In the genomic region with DNA sequence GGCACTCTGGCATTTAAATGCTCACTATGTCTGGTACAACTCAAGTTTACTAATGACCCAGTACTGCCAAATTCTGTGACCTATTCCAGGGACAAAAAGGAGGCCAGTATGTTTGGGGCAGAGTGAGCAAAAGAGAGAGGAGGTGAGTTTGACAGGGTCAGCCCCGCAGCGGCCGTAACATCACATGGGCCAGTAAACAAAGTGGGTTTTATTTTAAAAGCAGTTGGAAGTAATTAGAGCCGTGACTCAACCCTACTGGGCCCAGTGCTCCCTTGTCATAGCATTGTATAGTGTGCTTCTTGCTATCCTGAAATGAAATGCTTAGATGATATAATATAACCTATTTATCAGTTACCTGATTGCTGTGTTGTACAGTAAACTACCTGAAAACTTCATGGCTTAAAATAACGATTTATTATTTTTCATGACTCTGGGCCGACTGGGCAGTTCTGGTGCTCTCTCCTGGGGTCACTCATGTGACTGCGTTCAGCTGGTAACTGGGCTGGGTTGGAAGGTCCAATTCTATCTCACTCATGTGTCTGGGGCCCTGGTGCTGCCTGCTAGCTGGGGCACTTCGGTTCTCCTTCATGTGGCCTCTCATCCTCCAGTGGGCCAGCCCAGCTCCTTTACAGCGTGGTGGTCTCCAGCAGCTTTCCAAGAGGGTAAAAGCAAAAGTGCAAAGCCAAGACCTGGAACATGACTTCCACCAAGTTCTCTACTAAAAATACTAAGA, we compare ENCODE assay signal across 16 cellular contexts. TPM values are rescaled to one million over a fixed set of nuclear protein-coding genes. Genes with fewer than 3 reads are reported as not detected.
A peak's percentile ranks its signal among the peaks of the same experiment; 100 is the strongest.
DNase-seq lines count a peak whose midpoint lies in the region; ATAC-seq and TF ChIP-seq lines count a peak whose summit lies in the region.
"Had no signal": no experiment of that assay in that cellular context is flagged by ENCODE, and none has a peak within 500 bp of the region (broad histone marks: within the 10 kb centered on the region; RNA-seq: fewer than 3 reads in every experiment).

No MANE protein-coding gene starts in this region.

- TF ChIP-seq CTCF in HFFc6 (IDR thresholded peaks at IDR 0.05): no peak

- H3K9me3 Mint-ChIP-seq in HFFc6: no peaks in the 10 kb centered on the region
- H3K9me3 Mint-ChIP-seq in activated naive CD4-positive, alpha-beta T cell treated with anti-CD3 and anti-CD28 coated beads, Interleukin-2, amount 10 ng/mL, durations not matched to agents 7 days and 5 days: no peaks in the 10 kb centered on the region
- H3K9me3 Mint-ChIP-seq: activated T-helper 17 cell treated with anti-CD3 and anti-CD28 coated beads, Interleukin-2, amount 50 U/mL, for 72 hours had no signal

- H3K4me1 Mint-ChIP-seq in HFFc6 (ENCODE audit: low read depth): peaks cover 13% of the 10 kb centered on the region
- H3K4me1 Mint-ChIP-seq in activated naive CD4-positive, alpha-beta T cell treated with anti-CD3 and anti-CD28 coated beads, Interleukin-2, amount 10 ng/mL, durations not matched to agents 7 days and 5 days: no peaks in the 10 kb centered on the region
- H3K4me1 Mint-ChIP-seq: activated T-helper 17 cell treated with anti-CD3 and anti-CD28 coated beads, Interleukin-2, amount 50 U/mL, for 72 hours had no signal

- DNase-seq in AG08395 (ENCODE audit: low spot score) (peak; percentile 39), HFFc6 (peak; percentile 41), astrocyte of the hippocampus (ENCODE audit: low read depth, low spot score) (peak; percentile 71), iris pigment epithelial cell (ENCODE audit: low read depth) (peak; percentile 45), cerebellum (ENCODE audit: low spot score) (no peak)
- DNase-seq in activated naive CD4-positive, alpha-beta T cell treated with Interleukin-2 at 50 U/mL for 16 hours: no peak
- DNase-seq in activated naive CD4-positive, alpha-beta T cell treated with anti-CD3 and anti-CD28 coated beads, Interleukin-2, amount 10 ng/mL, durations not matched to agents 7 days and 5 days: no peak
- DNase-seq: foreskin keratinocyte; left ventricle myocardium inferior; NCI-H187 treated with DMSO at 0.1 percent for 48 hours; NCI-H524; stimulated activated naive CD4-positive, alpha-beta T cell treated with Interleukin-2 at 50 U/mL for 16 hours; WERI-Rb-1 had no signal

- no peak for ATAC-seq in HG03354 (IDR thresholded peaks at IDR 0.05; ENCODE audit: poor library complexity, severe bottlenecking, unreplicated experiment)
- ATAC-seq: activated T-helper 17 cell treated with anti-CD3 and anti-CD28 coated beads, Interleukin-2, amount 50 U/mL, for 72 hours; foreskin keratinocyte had no signal

- no peaks in the 10 kb centered on the region for H3K36me3 Mint-ChIP-seq in HFFc6 (ENCODE audit: low read depth)
- H3K36me3 Mint-ChIP-seq in activated naive CD4-positive, alpha-beta T cell treated with anti-CD3 and anti-CD28 coated beads, Interleukin-2, amount 10 ng/mL, durations not matched to agents 7 days and 5 days: no peaks in the 10 kb centered on the region

- no peaks in the 10 kb centered on the region for H3K27me3 Mint-ChIP-seq in HFFc6 (ENCODE audit: insufficient read depth)
- H3K27me3 Mint-ChIP-seq in activated naive CD4-positive, alpha-beta T cell treated with anti-CD3 and anti-CD28 coated beads, Interleukin-2, amount 10 ng/mL, durations not matched to agents 7 days and 5 days: peaks cover 3% of the 10 kb centered on the region
- H3K27me3 Mint-ChIP-seq: activated T-helper 17 cell treated with anti-CD3 and anti-CD28 coated beads, Interleukin-2, amount 50 U/mL, for 72 hours; progenitor cell of endocrine pancreas had no signal

- peak overlapping the region; percentile 11; the same call in 1 of the 2 replicates for H3K4me3 Mint-ChIP-seq in HFFc6
- no peak overlapping the region for H3K4me3 Mint-ChIP-seq in activated naive CD4-positive, alpha-beta T cell treated with anti-CD3 and anti-CD28 coated beads, Interleukin-2, amount 10 ng/mL, durations not matched to agents 7 days and 5 days
- H3K4me3 Mint-ChIP-seq: activated T-helper 17 cell treated with anti-CD3 and anti-CD28 coated beads, Interleukin-2, amount 50 U/mL, for 72 hours had no signal

- H3K27ac Mint-ChIP-seq in HFFc6: peak overlapping the region; percentile 10; the same call in 1 of the 2 replicates
- H3K27ac Mint-ChIP-seq in activated naive CD4-positive, alpha-beta T cell treated with anti-CD3 and anti-CD28 coated beads, Interleukin-2, amount 10 ng/mL, durations not matched to agents 7 days and 5 days: no peak overlapping the region
- H3K27ac Mint-ChIP-seq: activated T-helper 17 cell treated with anti-CD3 and anti-CD28 coated beads, Interleukin-2, amount 50 U/mL, for 72 hours; progenitor cell of endocrine pancreas had no signal

- CTCF ChIA-PET in activated naive CD4-positive, alpha-beta T cell treated with anti-CD3 and anti-CD28 coated beads, Interleukin-2, amount 10 ng/mL, durations not matched to agents 7 days and 5 days (lab: Charles Lee): no interaction called here

RNA-seq across cellular contexts. Expression of gene IQCK, which starts 27.4 kb away (rescaled TPM):
- 1 to 10 TPM; 2.2 to 5.0 (median 2.8) TPM for total RNA-seq in HFFc6 (2021; fragmentation: NEBNext Ultra II Directional; extraction: Animal tissue kit (Norgen Biotek cat#: 25700))
- total RNA-seq in cerebellum: 18.8 TPM

RNA-seq across cellular contexts. Expression of gene KNOP1, which starts 27.4 kb away (rescaled TPM):
- total RNA-seq in HFFc6 (2021; fragmentation: NEBNext Ultra II Directional; extraction: Animal tissue kit (Norgen Biotek cat#: 25700)): 10 to 100 TPM; 11.0 to 16.3 (median 13.9) TPM
- 19.8 TPM for total RNA-seq in cerebellum

Comparison
In these comparisons a context has a peak if more than half of its experiments do, and no peak if none do; other contexts are left out.
1. DNase-seq: peak in AG08395 (single experiment), HFFc6 (single experiment), astrocyte of the hippocampus (single experiment) and iris pigment epithelial cell (single experiment); none in cerebellum (single experiment), activated naive CD4-positive, alpha-beta T cell treated with Interleukin-2 at 50 U/mL for 16 hours (single experiment) and activated naive CD4-positive, alpha-beta T cell treated with anti-CD3 and anti-CD28 coated beads, Interleukin-2, amount 10 ng/mL, durations not matched to agents 7 days and 5 days (single experiment).